13 cellular contexts compared by ENCODE assay signal in genomic region chr4:2832309-2832980, GRCh38. TPM values are rescaled to one million over a fixed set of nuclear protein-coding genes. Genes with fewer than 3 reads are reported as not detected.
DNase-seq lines count a peak whose midpoint lies in the region; ATAC-seq and TF ChIP-seq lines count a peak whose summit lies in the region.
"Had no signal": no experiment of that assay in that cellular context is flagged by ENCODE, and none has a peak within 500 bp of the region (broad histone marks: within the 10 kb centered on the region; RNA-seq: fewer than 3 reads in every experiment).

No MANE protein-coding gene starts in this region.

- H3K27ac ChIP-seq in left ventricle myocardium inferior (replicated peaks) (no peak overlapping the region), heart right ventricle (no peak overlapping the region)

- H3K4me3 Mint-ChIP-seq in T-helper 17 cell, result no peak overlapping the region
- H3K4me3 Mint-ChIP-seq in type B pancreatic cell, result no peak overlapping the region
- H3K4me3 Mint-ChIP-seq: CD8-positive, alpha-beta T cell; HFFc6 had no signal

- ATAC-seq in heart right ventricle (no peak), HG02642 (IDR thresholded peaks at IDR 0.05; ENCODE audit: poor library complexity, unreplicated experiment) (peak; percentile 71), T-helper 17 cell (peak; percentile 65)
- ATAC-seq: CD8-positive, alpha-beta T cell had no signal

- no peaks in the 10 kb centered on the region for H3K27me3 ChIP-seq in left ventricle myocardium inferior (ENCODE audit: low read depth)
- H3K27me3 ChIP-seq in heart right ventricle, result no peaks in the 10 kb centered on the region

- peak overlapping the region; percentile 49 for H3K27ac Mint-ChIP-seq in T-helper 17 cell
- no peak overlapping the region for H3K27ac Mint-ChIP-seq in type B pancreatic cell
- H3K27ac Mint-ChIP-seq: CD8-positive, alpha-beta T cell; HFFc6 had no signal

- 91 to 95% methylated on average over 20 of the region's 20 CpGs for WGBS in heart right ventricle, 2 donors

- H3K4me1 Mint-ChIP-seq in T-helper 17 cell (peaks cover 30% of the 10 kb centered on the region), type B pancreatic cell (ENCODE audit: unreplicated experiment) (no peaks in the 10 kb centered on the region)

- peaks cover 2% of the 10 kb centered on the region for H3K36me3 Mint-ChIP-seq in T-helper 17 cell (ENCODE audit: low read depth)
- peaks cover 3% of the 10 kb centered on the region for H3K36me3 Mint-ChIP-seq in type B pancreatic cell

- H3K4me1 ChIP-seq in left ventricle myocardium inferior (peaks cover 29% of the 10 kb centered on the region), heart right ventricle (peaks cover 0 to 42% (median 22%) of the 10 kb centered on the region in 9 donors)

- H3K36me3 ChIP-seq in left ventricle myocardium inferior (peaks cover 75% of the 10 kb centered on the region), heart right ventricle (peaks cover 0 to 93% (median 17%) of the 10 kb centered on the region in 9 donors)

- H3K27me3 Mint-ChIP-seq in T-helper 17 cell, result no peaks in the 10 kb centered on the region
- H3K27me3 Mint-ChIP-seq in type B pancreatic cell, result no peaks in the 10 kb centered on the region

- TF ChIP-seq CTCF in left ventricle myocardium inferior (IDR thresholded peaks at IDR 0.05; ENCODE audit: borderline replicate concordance) (no peak), heart right ventricle (IDR thresholded peaks at IDR 0.05) (no peak), type B pancreatic cell (conservative IDR thresholded peaks at IDR 0.05) (no peak)

- H3K4me3 ChIP-seq in left ventricle myocardium inferior (no peak overlapping the region), heart right ventricle (no peak overlapping the region)
- H3K4me3 ChIP-seq: lung had no signal

- peak; percentile 6 for DNase-seq in left ventricle myocardium inferior
- no peak for DNase-seq in heart right ventricle
- DNase-seq in T-helper 17 cell, result no peak
- peak; percentile 63 for DNase-seq in type B pancreatic cell (ENCODE audit: extremely low spot score, unreplicated experiment)
- no peak for DNase-seq in MV-4-11 (lab: John Stamatoyannopoulos, UW)
- DNase-seq in NCI-H1436 (lab: John Stamatoyannopoulos, UW), result no peak
- no peak for DNase-seq in hypothalamus (lab: John Stamatoyannopoulos, UW)
- DNase-seq: activated CD4-positive, alpha-beta T cell treated with anti-CD3 and anti-CD28 coated beads, Interleukin-2, amount 50 U/mL, for 1 hour; HFFc6; NCI-H510A had no signal

- H3K9me3 ChIP-seq in left ventricle myocardium inferior (replicated peaks) (no peaks in the 10 kb centered on the region), heart right ventricle (no peaks in the 10 kb centered on the region), T-helper 17 cell (ENCODE audit: control insufficient read depth, low read length, poor library complexity, severe bottlenecking) (no peaks in the 10 kb centered on the region)

- no peaks in the 10 kb centered on the region for H3K9me3 Mint-ChIP-seq in type B pancreatic cell
- H3K9me3 Mint-ChIP-seq: CD8-positive, alpha-beta T cell; HFFc6 had no signal

- intact Hi-C loops in left ventricle myocardium inferior (cut with micrococcal nuclease), result no loop called here
- intact Hi-C loops in heart right ventricle (cut with DNase I), result no loop called here

RNA-seq across cellular contexts. Expression of gene ADD1, which starts 11.2 kb away (rescaled TPM):
- 212 TPM for total RNA-seq in left ventricle myocardium inferior
- total RNA-seq in heart right ventricle, result 100 to 1,000 TPM; 188 to 289 (median 214) TPM
- polyA plus RNA-seq in heart right ventricle, result 100 to 1,000 TPM; 163 to 448 TPM
- total RNA-seq in T-helper 17 cell, result 100 to 1,000 TPM; 211 to 228 TPM
- 197 and 235 TPM in 2 replicates for total RNA-seq in type B pancreatic cell (ENCODE audit: low replicate concordance)

RNA-seq across cellular contexts. Expression of gene SH3BP2, which starts 39.6 kb away (rescaled TPM):
- 24.7 TPM for total RNA-seq in left ventricle myocardium inferior
- total RNA-seq in heart right ventricle, result 10 to 100 TPM; 10.4 to 36.9 (median 16.4) TPM
- 10 to 100 TPM; 12.3 to 47.7 TPM for polyA plus RNA-seq in heart right ventricle
- 10 to 100 TPM; 36.0 to 62.0 TPM for total RNA-seq in T-helper 17 cell
- 31.4 and 45.4 TPM in 2 replicates for total RNA-seq in type B pancreatic cell (ENCODE audit: low replicate concordance)

Comparison
In these comparisons a context has a peak if more than half of its experiments do, and no peak if none do; other contexts are left out.
1. DNase-seq: peak in left ventricle myocardium inferior (single experiment) and type B pancreatic cell (single experiment); none in heart right ventricle (0 of 2), T-helper 17 cell (0 of 3), MV-4-11 (single experiment), NCI-H1436 (single experiment) and hypothalamus (0 of 51).
2. ATAC-seq: peak in HG02642 (single experiment) and T-helper 17 cell (single experiment); none in heart right ventricle (0 of 8).